1 cellular context compared by ENCODE assay signal in the genomic region with DNA sequence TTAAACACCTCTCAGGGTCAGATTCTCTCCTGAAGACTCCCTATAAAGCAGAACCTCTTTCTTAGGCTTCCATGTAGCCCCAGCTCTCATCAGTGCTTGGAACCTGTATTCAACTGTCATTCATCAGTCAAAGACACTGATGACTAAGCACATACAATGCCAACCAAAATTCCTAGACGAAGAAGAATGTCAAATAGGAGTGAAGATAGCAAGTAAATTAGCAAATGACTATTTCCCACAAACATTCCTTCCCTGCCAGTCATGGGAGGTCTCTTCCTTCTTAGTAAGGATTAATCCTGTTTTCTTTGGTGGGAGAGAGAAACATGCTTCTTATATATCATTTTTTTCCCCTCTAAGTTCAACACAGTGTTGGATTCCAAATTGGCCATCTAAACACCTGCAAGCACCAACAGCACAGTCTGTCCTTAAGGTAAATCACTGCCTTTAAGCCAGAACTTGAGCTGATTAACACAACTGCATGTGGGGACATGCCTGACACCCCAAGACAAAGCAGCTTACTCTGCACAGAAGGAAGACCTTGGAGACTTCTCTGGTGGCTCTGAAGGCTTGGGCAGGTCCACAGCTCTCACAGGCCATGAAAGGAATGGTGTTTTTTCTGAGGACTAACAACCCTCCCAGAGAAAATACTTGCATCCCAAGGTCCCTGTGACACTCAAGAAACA.
TF ChIP-seq lines count a peak whose summit lies in the region.

No MANE protein-coding gene starts in this region.

TF ChIP-seq in K562, 482 proteins besides CTCF, POLR2A, EP300 and RAD21 (continued from another document):
- TF ChIP-seq, protein P1, sequence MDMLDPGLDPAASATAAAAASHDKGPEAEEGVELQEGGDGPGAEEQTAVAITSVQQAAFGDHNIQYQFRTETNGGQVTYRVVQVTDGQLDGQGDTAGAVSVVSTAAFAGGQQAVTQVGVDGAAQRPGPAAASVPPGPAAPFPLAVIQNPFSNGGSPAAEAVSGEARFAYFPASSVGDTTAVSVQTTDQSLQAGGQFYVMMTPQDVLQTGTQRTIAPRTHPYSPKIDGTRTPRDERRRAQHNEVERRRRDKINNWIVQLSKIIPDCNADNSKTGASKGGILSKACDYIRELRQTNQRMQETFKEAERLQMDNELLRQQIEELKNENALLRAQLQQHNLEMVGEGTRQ (CRISPR knock-in tag; IDR thresholded peaks at IDR 0.05): no peak
